ENCODE assay signal across 20 cellular contexts in the genomic region with DNA sequence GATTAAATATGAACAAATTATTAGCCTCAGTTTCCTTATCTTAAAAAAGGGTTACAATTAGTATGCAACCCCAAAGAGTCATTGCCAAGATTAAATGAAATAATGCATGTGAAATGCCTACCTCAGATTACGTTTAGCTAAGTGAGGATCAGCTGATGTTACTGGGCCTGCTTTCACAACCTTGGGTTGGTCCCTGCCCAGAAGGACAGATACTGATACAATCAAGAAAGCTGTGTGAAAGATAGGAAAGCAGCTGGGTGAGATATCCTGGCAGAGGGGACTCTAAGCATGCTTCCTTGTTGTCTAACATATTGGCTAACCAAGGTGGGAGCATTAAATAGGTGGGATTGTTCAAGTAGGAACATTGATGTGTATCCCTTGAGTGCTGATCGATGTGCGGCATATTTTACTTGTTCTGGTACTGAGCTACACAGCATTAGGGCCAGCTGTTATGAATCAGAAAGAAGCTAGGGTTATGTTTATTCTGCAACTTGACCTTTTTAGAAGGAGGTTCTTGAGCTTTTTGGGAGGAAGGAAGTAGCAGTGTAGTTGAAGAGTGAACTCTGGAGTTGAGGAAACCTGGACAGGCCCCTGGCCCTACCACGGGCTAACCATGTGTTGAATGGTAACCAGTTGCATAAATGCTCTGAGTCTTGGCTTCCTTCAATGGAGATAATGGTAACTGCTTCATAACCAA. TPM values are rescaled to one million over a fixed set of nuclear protein-coding genes. Genes with fewer than 3 reads are reported as not detected.
A peak's percentile ranks its signal among the peaks of the same experiment; 100 is the strongest.
DNase-seq lines count a peak whose midpoint lies in the region; ATAC-seq, FAIRE-seq and TF ChIP-seq lines count a peak whose summit lies in the region.
"Had no signal": no experiment of that assay in that cellular context is flagged by ENCODE, and none has a peak within 500 bp of the region (broad histone marks: within the 10 kb centered on the region; RNA-seq: fewer than 3 reads in every experiment).

No MANE protein-coding gene starts in this region.

- TF ChIP-seq CTCF in HEK293 (tag by site-specific recombination; IDR thresholded peaks at IDR 0.05) (no peak), K562 (IDR thresholded peaks at IDR 0.05 in 2 of 3, conservative IDR thresholded peaks at IDR 0.05 in 1 of 3; ENCODE audit: insufficient read depth in 2 of 3, low read depth in 1 of 3, low read length in 3 of 3) (no peak), fibroblast of the aortic adventitia (IDR thresholded peaks at IDR 0.05; ENCODE audit: insufficient read depth, low read length) (no peak), lung (IDR thresholded peaks at IDR 0.05; ENCODE audit: control extremely low read depth, extremely low read depth) (no peak), thyroid gland (IDR thresholded peaks at IDR 0.05) (no peak)

- no peak overlapping the region for H2AFZ ChIP-seq in K562 (ENCODE audit: low read depth, low read length)

- in situ Hi-C loops in K562 (cut with MboI): no loop called here

- no peaks in the 10 kb centered on the region for H4K20me1 ChIP-seq in K562 (replicated peaks; ENCODE audit: control insufficient read depth, insufficient read depth, low read length)

- TF ChIP-seq POLR2A in K562 (conservative IDR thresholded peaks at IDR 0.05) (no peak), thyroid gland (IDR thresholded peaks at IDR 0.05) (no peak)

- H3K36me3 ChIP-seq in HEK293 (ENCODE audit: control insufficient read depth in 2 of 2, insufficient read depth in 1 of 2, low read length in 2 of 2) (no peaks in the 10 kb centered on the region), K562 (ENCODE audit: control insufficient read depth, insufficient read depth, low read length) (no peaks in the 10 kb centered on the region), lung (ENCODE audit: control insufficient read depth in 2 of 2, insufficient read depth in 2 of 2, low read length in 2 of 2) (no peaks in the 10 kb centered on the region), thyroid gland (no peaks in the 10 kb centered on the region)
- H3K36me3 ChIP-seq: HAP-1, Peyer's patch had no signal

- DNase-seq in K562 (ENCODE audit: extremely low read depth in 1 of 4, low spot score in 3 of 4) (no peak), fibroblast of the aortic adventitia (ENCODE audit: low read depth) (peak; percentile 11), lung (ENCODE audit: low spot score) (no peak), DMS53 (lab: John Stamatoyannopoulos, UW) (no peak), thyroid gland (no peak), NCI-H82 treated with DMSO at 0.1 percent for 48 hours (lab: John Stamatoyannopoulos, UW; ENCODE audit: unreplicated experiment) (no peak)
- DNase-seq: COR-L47, DMS79 treated with DMSO at 0.1 percent for 48 hours, NCI-H1105 treated with DMSO at 0.1 percent for 48 hours, NCI-H1930, NCI-H2171 treated with DMSO at 0.1 percent for 48 hours, NCI-H774, Peyer's patch, SHP77 had no signal

- H3K27ac ChIP-seq in HEK293 (ENCODE audit: extremely low read depth, low read depth, low read length) (no peak overlapping the region), K562 (ENCODE audit: extremely low read depth, low read depth, low read length) (no peak overlapping the region), lung (ENCODE audit: low read depth in 1 of 2, low read length in 1 of 2) (peak overlapping the region in 1 of 2 donors; percentile 19), thyroid gland (no peak overlapping the region)
- H3K27ac ChIP-seq: Peyer's patch had no signal

- no peak for TF ChIP-seq RAD21 in K562 (CRISPR knock-in tag; conservative IDR thresholded peaks at IDR 0.05 in 1 of 2, IDR thresholded peaks at IDR 0.05 in 1 of 2)

- CTCF ChIA-PET in HEK293 (lab: Yijun Ruan, JAX): interaction anchor here (0.7 kb wide), 1 partner anchor 22 kb away, joined by 3 read pairs; no protein-coding TSS in a partner anchor
- CTCF ChIA-PET in K562 (lab: Yijun Ruan, JAX; ENCODE audit: low intra/inter-chr PET ratio): no interaction called here

- ATAC-seq in K562 (no peak), lung (ENCODE audit: insufficient read depth, low FRiP score) (peak; percentile 64), GM21825 (IDR thresholded peaks at IDR 0.05; ENCODE audit: unreplicated experiment) (no peak)

- no peak for TF ChIP-seq EP300 in K562 (IDR thresholded peaks at IDR 0.05; ENCODE audit: low read length)

- FAIRE-seq in K562 (lab: Jason Lieb, UNC): no peak
- FAIRE-seq: A204.1, G401.6, GM12891 had no signal

- H3K9ac ChIP-seq in K562 (ENCODE audit: insufficient read depth in 1 of 2, low read depth in 2 of 2, low read length in 2 of 2): no peak overlapping the region

- no TSS peak for BruUV-seq in K562 (replicated peaks; lab: Mats Ljungman, UMichigan)

- H3K4me1 ChIP-seq in HEK293 (ENCODE audit: control insufficient read depth, insufficient read depth, low read length) (peaks cover 5% of the 10 kb centered on the region; the same call in 1 of the 2 replicates), K562 (replicated peaks in 1 of 2; ENCODE audit: control insufficient read depth in 2 of 2, insufficient read depth in 2 of 2, low read length in 2 of 2) (peaks cover 0 to 16% of the 10 kb centered on the region in 2 experiments; a peak in 2 of 5 replicates), lung (ENCODE audit: control insufficient read depth in 2 of 2, insufficient read depth in 2 of 2, low read length in 2 of 2) (peaks cover 0 to 3% of the 10 kb centered on the region in 2 donors), thyroid gland (peaks cover 0 to 3% of the 10 kb centered on the region in 2 donors)
- H3K4me1 ChIP-seq: Peyer's patch had no signal

- H3K9me3 ChIP-seq in HEK293 (ENCODE audit: control insufficient read depth, insufficient read depth, low read depth, low read length) (no peaks in the 10 kb centered on the region), K562 (replicated peaks; ENCODE audit: control insufficient read depth, insufficient read depth, low read depth, low read length) (no peaks in the 10 kb centered on the region), lung (ENCODE audit: control insufficient read depth in 2 of 2, insufficient read depth in 1 of 2, low read length in 1 of 2) (no peaks in the 10 kb centered on the region), thyroid gland (no peaks in the 10 kb centered on the region)
- H3K9me3 ChIP-seq: HAP-1, Peyer's patch had no signal

- no peaks in the 10 kb centered on the region for H3K9me1 ChIP-seq in K562 (ENCODE audit: control insufficient read depth, insufficient read depth, low read length)

- WGBS in K562 (ENCODE audit: insufficient coverage, low coverage, missing lambda C conversion rate): 43% methylated on average over 4 of the region's 4 CpGs
- 56 to 67% methylated on average over 4 of the region's 4 CpGs for WGBS in lung, 2 donors
- WGBS in thyroid gland, 2 donors: 80 to 89% methylated on average over 4 of the region's 4 CpGs

- no peaks in the 10 kb centered on the region for H3K79me2 ChIP-seq in K562 (ENCODE audit: control insufficient read depth, insufficient read depth, low read length)

- H3K27me3 ChIP-seq in K562 (ENCODE audit: control insufficient read depth in 2 of 2, insufficient read depth in 2 of 2, low read length in 2 of 2) (no peaks in the 10 kb centered on the region), lung (ENCODE audit: control insufficient read depth, insufficient read depth) (no peaks in the 10 kb centered on the region), thyroid gland (no peaks in the 10 kb centered on the region)
- H3K27me3 ChIP-seq: Peyer's patch had no signal

- POLR2A ChIA-PET in HEK293 (lab: Yijun Ruan, JAX): interaction anchor here (0.5 kb wide), 1 partner anchor 353 kb away, joined by 3 read pairs; no protein-coding TSS in a partner anchor
- POLR2A ChIA-PET in K562 (lab: Yijun Ruan, JAX): no interaction called here

- H3K4me3 ChIP-seq in HEK293 (ENCODE audit: low read depth, low read length): no peak overlapping the region
- no peak overlapping the region for H3K4me3 ChIP-seq in K562
- no peak overlapping the region for H3K4me3 ChIP-seq in fibroblast of the aortic adventitia (ENCODE audit: low read depth, low read length)
- no peak overlapping the region for H3K4me3 ChIP-seq in lung
- no peak overlapping the region for H3K4me3 ChIP-seq in thyroid gland (replicated peaks in 1 of 3)
- H3K4me3 ChIP-seq: HAP-1, Peyer's patch had no signal

- H3K4me2 ChIP-seq in K562 (ENCODE audit: insufficient read depth, low read length): no peak overlapping the region

- intact Hi-C loops in K562 (cut with micrococcal nuclease): no loop called here
- intact Hi-C loops in thyroid gland (cut with DNase I): no loop called here

TF ChIP-seq in HEK293, 187 proteins besides CTCF, POLR2A, EP300 and RAD21 (continues in another document):
- TF ChIP-seq SCRT2 (tag by site-specific recombination; IDR thresholded peaks at IDR 0.05): 0 out of 2 replicates have a peak, but pooled peaks have one; percentile 20
- no peak for TF ChIP-seq SETDB1 (IDR thresholded peaks at IDR 0.05; ENCODE audit: insufficient read length, low read length)
- TF ChIP-seq ZNF596 (tag by site-specific recombination; IDR thresholded peaks at IDR 0.05): no peak

TF ChIP-seq in K562, 482 proteins besides CTCF, POLR2A, EP300 and RAD21 (continues in another document):
- TF ChIP-seq MED1 (CRISPR knock-in tag; IDR thresholded peaks at IDR 0.05; ENCODE audit: borderline replicate concordance) (no peak), FOXP1 (CRISPR knock-in tag; IDR thresholded peaks at IDR 0.05) (no peak), FOXJ2 (tag; IDR thresholded peaks at IDR 0.05) (0 out of 2 replicates have a peak, but pooled peaks have one; percentile 50)

RNA-seq across cellular contexts. Expression of gene SNX24, which starts 28.9 kb away (rescaled TPM):
- total RNA-seq in K562 (2011; cell fraction: chromatin; rRNA removed; ENCODE audit: low replicate concordance): 2.5 and 4.8 TPM in 2 replicates
- total RNA-seq in K562 (2011; cell fraction: nucleolus; rRNA removed): 1.1 and 1.7 TPM in 2 replicates
- 2.3 and 3.9 TPM in 2 replicates for total RNA-seq in K562 (2011; cell fraction: nucleoplasm; rRNA removed)
- total RNA-seq in K562 (2014; rRNA removed) (4.9 and 6.8 TPM in 2 replicates), K562 (2014; rRNA removed; fragmentation: Illumina TruSeq; extraction: Trizol) (8.6 and 9.2 TPM in 2 replicates), K562 (2015; rRNA removed; fragmentation: Illumina TruSeq; extraction: Trizol) (8.9 and 10.1 TPM in 2 replicates), K562 (2021) (5.8 and 6.4 TPM in 2 replicates), fibroblast of the aortic adventitia (ENCODE audit: low replicate concordance) (16.8 and 26.5 TPM in 2 replicates), lung (10 to 100 TPM; 24.2 to 39.4 TPM), thyroid gland (10 to 100 TPM; 17.1 to 39.7 (median 33.1) TPM)
- polyA plus RNA-seq in K562 (2011; rRNA removed) (4.3 and 5.3 TPM in 2 replicates), K562 (2014; fragmentation: Illumina TruSeq; extraction: Trizol) (9.7 and 9.9 TPM in 2 replicates), K562 (2014; fragmentation: Nextera tagmentation; extraction: Ambion mirVana) (1 to 10 TPM; 7.9 to 8.6 TPM), K562 (2014; rRNA removed) (7.3 and 10.0 TPM in 2 replicates), lung (10 to 100 TPM; 15.0 to 24.6 TPM)
- 2.7 and 4.1 TPM in 2 replicates for polyA plus RNA-seq in K562 (2011; cell fraction: cytosol; rRNA removed)
- polyA plus RNA-seq in K562 (2011; cell fraction: nucleus; rRNA removed): 3.3 and 4.3 TPM in 2 replicates
- polyA plus RNA-seq in K562 (2012): 8.9 and 13.9 TPM in 2 replicates
- 3.8 and 5.8 TPM in 2 replicates for polyA minus RNA-seq in K562 (2011; rRNA and poly(A)+ RNA removed)
- polyA minus RNA-seq in K562 (2011; cell fraction: cytosol; rRNA and poly(A)+ RNA removed): 0.86 and 1.5 TPM in 2 replicates
- 0.94 and 2.1 TPM in 2 replicates for polyA minus RNA-seq in K562 (2011; cell fraction: nucleus; rRNA and poly(A)+ RNA removed)
